Comparison of ENCODE assay signal across 18 cellular contexts in genomic region chr6:145155873-145156782, GRCh38.
A peak's percentile ranks its signal among the peaks of the same experiment; 100 is the strongest.
DNase-seq lines count a peak whose midpoint lies in the region; ATAC-seq and TF ChIP-seq lines count a peak whose summit lies in the region.
"Had no signal": no experiment of that assay in that cellular context is flagged by ENCODE, and none has a peak within 500 bp of the region (broad histone marks: within the 10 kb centered on the region; RNA-seq: fewer than 3 reads in every experiment).

No MANE protein-coding gene starts in this region.

- no peaks in the 10 kb centered on the region for H3K79me2 ChIP-seq in HCT116 (ENCODE audit: insufficient read depth, low read length)
- H3K79me2 ChIP-seq in PC-3 (ENCODE audit: low read length), result no peaks in the 10 kb centered on the region

- H3K27me3 ChIP-seq in HCT116 (ENCODE audit: insufficient read depth, low read length), result no peaks in the 10 kb centered on the region
- no peaks in the 10 kb centered on the region for H3K27me3 ChIP-seq in PC-3 (ENCODE audit: low read length)
- no peaks in the 10 kb centered on the region for H3K27me3 ChIP-seq in mesenchymal stem cell (ENCODE audit: control insufficient read depth in 1 of 2, insufficient read depth in 1 of 2, low read length in 2 of 2)
- H3K27me3 ChIP-seq in tibial artery, result no peaks in the 10 kb centered on the region

- TF ChIP-seq POLR2A in HCT116 (IDR thresholded peaks at IDR 0.05; ENCODE audit: borderline replicate concordance, extremely low read depth, insufficient read depth, insufficient read length), result no peak

- no peak overlapping the region for H3K4ac ChIP-seq in mesenchymal stem cell (ENCODE audit: low read depth in 1 of 2, low read length in 2 of 2)

- no peak for TF ChIP-seq RAD21 in HCT116 (IDR thresholded peaks at IDR 0.05; ENCODE audit: low read depth)

- no peaks in the 10 kb centered on the region for H4K20me1 ChIP-seq in HCT116 (ENCODE audit: insufficient read depth)
- H4K20me1 ChIP-seq in PC-3 (ENCODE audit: low read length), result no peaks in the 10 kb centered on the region

- H2AK5ac ChIP-seq in mesenchymal stem cell (ENCODE audit: low read length, severe bottlenecking), result no peak overlapping the region

- no peak overlapping the region for H2BK120ac ChIP-seq in mesenchymal stem cell (ENCODE audit: low read depth, low read length)

- H3K9me2 ChIP-seq in HCT116 (ENCODE audit: insufficient read depth) (no peaks in the 10 kb centered on the region), PC-3 (replicated peaks; ENCODE audit: low read length) (no peaks in the 10 kb centered on the region)

- ATAC-seq in HCT116 (no peak), PC-3 (peak; percentile 74), HG03280 (IDR thresholded peaks at IDR 0.05; ENCODE audit: unreplicated experiment) (no peak)
- ATAC-seq: activated CD8-positive, alpha-beta T cell treated with anti-CD3 and anti-CD28 coated beads for 36 hours; left colon; T-helper 17 cell had no signal

- H2BK12ac ChIP-seq in mesenchymal stem cell (ENCODE audit: low read length in 2 of 2), result no peak overlapping the region

- H4K8ac ChIP-seq in mesenchymal stem cell (ENCODE audit: low read length), result no peak overlapping the region

- peaks cover 0 to 13% of the 10 kb centered on the region in 2 experiments; a peak in 1 of 4 replicates for H3K4me1 ChIP-seq in HCT116 (ENCODE audit: control insufficient read depth in 1 of 2, insufficient read depth in 2 of 2, low read length in 2 of 2)
- H3K4me1 ChIP-seq in PC-3 (ENCODE audit: insufficient read depth, low read length), result peaks cover 22% of the 10 kb centered on the region
- H3K4me1 ChIP-seq in mesenchymal stem cell (ENCODE audit: control insufficient read depth, insufficient read depth, low read depth, low read length), result no peaks in the 10 kb centered on the region
- H3K4me1 ChIP-seq in tibial artery, result no peaks in the 10 kb centered on the region
- H3K4me1 ChIP-seq: HAP-1 had no signal

- H3K9me3 ChIP-seq in HCT116 (ENCODE audit: control insufficient read depth in 1 of 2, insufficient read depth in 1 of 2, low read depth in 1 of 2, low read length in 2 of 2) (peaks cover 6 to 10% of the 10 kb centered on the region in 2 experiments; a peak in 3 of 4 replicates), PC-3 (ENCODE audit: low read length) (no peaks in the 10 kb centered on the region), mesenchymal stem cell (ENCODE audit: control insufficient read depth, low read length) (peaks cover 25% of the 10 kb centered on the region), tibial artery (peaks cover 0 to 12% (median 0%) of the 10 kb centered on the region in 3 donors)
- H3K9me3 ChIP-seq: HAP-1 had no signal

- no peak overlapping the region for H4K91ac ChIP-seq in mesenchymal stem cell (ENCODE audit: low read length)

- DNase-seq in ELR (ENCODE audit: low read depth), result peak; percentile 12
- no peak for DNase-seq in HCT116 (ENCODE audit: low read depth, low spot score)
- peak; percentile 62 for DNase-seq in PC-3
- DNase-seq in mesenchymal stem cell, result no peak
- DNase-seq in tibial artery, result no peak
- DNase-seq in effector CD8-positive, alpha-beta T cell (lab: John Stamatoyannopoulos, UW), result no peak
- DNase-seq in NK-92 treated with Interleukin-12 subunit alpha and Interleukin-12 subunit beta, amount 100 ng/mL, for 24 hours (lab: John Stamatoyannopoulos, UW), result no peak
- DNase-seq: ACHN; activated CD8-positive, alpha-beta T cell treated with anti-CD3 and anti-CD28 coated beads for 36 hours; activated T-cell treated with anti-CD3 and anti-CD28 coated beads, Interleukin-2, amount 50 U/mL, for 24 hours; CD4-positive, CD25-positive, alpha-beta regulatory T cell; Karpas-422; left colon; NCI-H345; SHP77; T-helper 17 cell had no signal

- CTCF ChIA-PET in HCT116 (lab: Charles Lee) (interaction anchor here (1.1 kb wide), 1 partner anchor 19 kb away, joined by 5 read pairs; no protein-coding TSS in a partner anchor), PC-3 (lab: Charles Lee) (no interaction called here)

- H3K9ac ChIP-seq in HCT116 (ENCODE audit: low read length), result no peak overlapping the region
- H3K9ac ChIP-seq in PC-3 (ENCODE audit: low read length), result no peak overlapping the region; the same call in 1 of the 2 replicates
- peak overlapping the region; percentile 64 for H3K9ac ChIP-seq in mesenchymal stem cell (ENCODE audit: low read length)

- 72% methylated on average over 2 of the region's 2 CpGs for WGBS in mesenchymal stem cell

- H3K4me2 ChIP-seq in HCT116 (ENCODE audit: low read length) (peak overlapping the region; percentile 6; the same call in 1 of the 2 replicates), PC-3 (ENCODE audit: low read length) (peak overlapping the region; percentile 47), mesenchymal stem cell (ENCODE audit: low read length, poor library complexity, severe bottlenecking) (no peak overlapping the region)

- intact Hi-C loops in HCT116 (cut with micrococcal nuclease), result no loop called here
- intact Hi-C loops in PC-3 (cut with micrococcal nuclease), result no loop called here
- intact Hi-C loops in tibial artery (cut with DNase I; ENCODE audit: low total_unique reads), result no loop called here

- POLR2A ChIA-PET in HCT116 (lab: Charles Lee) (no interaction called here), PC-3 (lab: Charles Lee; ENCODE audit: unreplicated experiment) (no interaction called here)

- no peaks in the 10 kb centered on the region for H3K79me1 ChIP-seq in mesenchymal stem cell (replicated peaks; ENCODE audit: low read length, poor library complexity, severe bottlenecking)

- H3K4me3 ChIP-seq in HCT116 (replicated peaks in 1 of 2; ENCODE audit: low read depth in 1 of 2, low read length in 2 of 2) (no peak overlapping the region), PC-3 (ENCODE audit: low read length) (no peak overlapping the region), mesenchymal stem cell (ENCODE audit: insufficient read depth in 1 of 2, low read depth in 1 of 2, low read length in 2 of 2) (no peak overlapping the region), tibial artery (no peak overlapping the region)
- H3K4me3 ChIP-seq: HAP-1 had no signal

- H3K14ac ChIP-seq in mesenchymal stem cell (ENCODE audit: low read length in 2 of 2), result no peak overlapping the region

- H3K18ac ChIP-seq in mesenchymal stem cell (ENCODE audit: low read depth in 1 of 2, low read length in 2 of 2), result no peak overlapping the region

- BruUV-seq in HCT116 (replicated peaks; lab: Mats Ljungman, UMichigan) (no TSS peak), PC-3 (replicated peaks; lab: Mats Ljungman, UMichigan) (no TSS peak)

- no peak overlapping the region for H3K27ac ChIP-seq in HCT116 (ENCODE audit: low read depth, low read length)
- H3K27ac ChIP-seq in PC-3 (ENCODE audit: low read length), result peak overlapping the region; percentile 59
- H3K27ac ChIP-seq in mesenchymal stem cell (ENCODE audit: low read length, poor library complexity, severe bottlenecking), result no peak overlapping the region
- no peak overlapping the region for H3K27ac ChIP-seq in tibial artery

- no peak overlapping the region for H3K23ac ChIP-seq in mesenchymal stem cell (ENCODE audit: low read length in 2 of 2)

- H2BK15ac ChIP-seq in mesenchymal stem cell (ENCODE audit: low read depth, poor library complexity, severe bottlenecking), result no peak overlapping the region

- no peaks in the 10 kb centered on the region for H3K36me3 ChIP-seq in HCT116 (ENCODE audit: control insufficient read depth in 1 of 2, insufficient read depth in 2 of 2, low read length in 2 of 2)
- no peaks in the 10 kb centered on the region for H3K36me3 ChIP-seq in PC-3 (ENCODE audit: low read depth, low read length)
- H3K36me3 ChIP-seq in mesenchymal stem cell (ENCODE audit: control insufficient read depth in 1 of 2, insufficient read depth in 2 of 2, low read depth in 1 of 2, low read length in 2 of 2), result no peaks in the 10 kb centered on the region
- no peaks in the 10 kb centered on the region for H3K36me3 ChIP-seq in tibial artery
- H3K36me3 ChIP-seq: HAP-1 had no signal

- no peaks in the 10 kb centered on the region for H3F3A ChIP-seq in PC-3 (ENCODE audit: low read length, unreplicated experiment)

- no peak overlapping the region for H2BK5ac ChIP-seq in mesenchymal stem cell (ENCODE audit: low read depth, low read length, poor library complexity, severe bottlenecking)

- TF ChIP-seq CTCF in HCT116 (IDR thresholded peaks at IDR 0.05 in 2 of 3, conservative IDR thresholded peaks at IDR 0.05 in 1 of 3; ENCODE audit: borderline replicate concordance in 1 of 3, insufficient read depth in 1 of 3, low read depth in 2 of 3, low read length in 2 of 3) (no peak), PC-3 (conservative IDR thresholded peaks at IDR 0.05; ENCODE audit: low read depth, low read length) (no peak), tibial artery (IDR thresholded peaks at IDR 0.05) (no peak)

- RAD21 ChIA-PET in HCT116 (lab: Charles Lee; ENCODE audit: low non-redundant PET in 1 of 2, low total read pairs in 2 of 2, uncharacterized antibody in 2 of 2, unreplicated experiment in 2 of 2), result no interaction called here

- H2AFZ ChIP-seq in HCT116 (ENCODE audit: low read depth, low read length, poor library complexity, severe bottlenecking) (peak overlapping the region; percentile 79), PC-3 (ENCODE audit: low read length) (no peak overlapping the region), mesenchymal stem cell (ENCODE audit: low read depth, low read length) (no peak overlapping the region)

TF ChIP-seq in HCT116, 20 proteins besides CTCF, POLR2A, EP300 and RAD21:
- TF ChIP-seq SP1 (IDR thresholded peaks at IDR 0.05; ENCODE audit: low read depth) (peak; percentile 19), EGR1 (IDR thresholded peaks at IDR 0.05; ENCODE audit: low read depth) (peak; percentile 41; the same call in 1 of the 2 replicates), FOSL1 (IDR thresholded peaks at IDR 0.05; ENCODE audit: low read depth) (peak; percentile 32), YY1 (IDR thresholded peaks at IDR 0.05; ENCODE audit: extremely low read depth, insufficient replicate concordance, low read depth, low read length) (no peak)

Comparison
In these comparisons a context has a peak if more than half of its experiments do, and no peak if none do; other contexts are left out.
1. DNase-seq: peak in ELR (single experiment) and PC-3 (single experiment); none in HCT116 (single experiment), mesenchymal stem cell (single experiment), tibial artery (0 of 2), effector CD8-positive, alpha-beta T cell (single experiment) and NK-92 treated with Interleukin-12 subunit alpha and Interleukin-12 subunit beta, amount 100 ng/mL, for 24 hours (single experiment).